Comparison of ENCODE assay signal across 25 cellular contexts in the genomic region with DNA sequence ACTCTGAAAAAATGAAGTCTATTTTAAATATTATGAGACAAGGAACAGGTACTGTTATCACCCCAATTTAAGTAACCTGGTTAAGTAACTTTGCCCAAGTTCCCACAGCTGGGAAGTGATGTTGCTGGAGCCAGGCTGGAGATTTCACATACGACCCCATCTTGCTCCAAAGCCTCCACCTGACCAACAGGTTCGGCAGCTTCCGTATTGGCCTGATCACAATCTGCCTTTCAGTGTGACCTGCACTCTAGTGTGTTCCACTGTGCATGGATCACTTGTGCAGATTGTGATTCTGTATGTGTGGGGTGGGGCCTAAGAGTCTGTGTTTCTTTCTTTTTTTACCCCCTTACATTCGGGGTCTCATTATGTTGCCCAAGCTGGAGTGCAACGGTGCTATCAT.
DNase-seq lines count a peak whose midpoint lies in the region; ATAC-seq and TF ChIP-seq lines count a peak whose summit lies in the region.
"Had no signal": no experiment of that assay in that cellular context is flagged by ENCODE, and none has a peak within 500 bp of the region (broad histone marks: within the 10 kb centered on the region; RNA-seq: fewer than 3 reads in every experiment).

No MANE protein-coding gene starts in this region.

- H3K4me3 Mint-ChIP-seq in activated naive CD8-positive, alpha-beta T cell treated with anti-CD3 and anti-CD28 coated beads, Interleukin-2, amount 10 ng/mL, durations not matched to agents 7 days and 5 days: no peak overlapping the region
- H3K4me3 Mint-ChIP-seq in activated naive CD8-positive, alpha-beta T cell treated with anti-CD3 and anti-CD28 coated beads, Interleukin-2, amount 50 U/mL, for 24 hours: no peak overlapping the region
- H3K4me3 Mint-ChIP-seq in CD14-positive monocyte: no peak overlapping the region
- H3K4me3 Mint-ChIP-seq: activated CD4-positive, alpha-beta T cell treated with anti-CD3 and anti-CD28 coated beads for 36 hours; activated T-helper 1 cell treated with anti-CD3 and anti-CD28 coated beads, Interleukin-12 subunit alpha, Interleukin-12 subunit beta, Interleukin-2, Interleukin-4 antibody, amounts not matched to agents 30 ng/mL and 10 ng/mL and 1 ng/mL, durations not matched to agents 14 hours and 24 hours and 36 hours had no signal

- no peak overlapping the region for H3K27ac ChIP-seq in PC-3 (ENCODE audit: low read length)
- H3K27ac ChIP-seq: BLaER1 treated with 17β-estradiol and CSF1 and Interleukin-3, amounts not matched to agents 10 nM and 100 nM; GM23248; heart left ventricle; ovary; suprapubic skin; uterus had no signal

- POLR2A ChIA-PET in activated naive CD8-positive, alpha-beta T cell treated with anti-CD3 and anti-CD28 coated beads, Interleukin-2, amount 10 ng/mL, durations not matched to agents 7 days and 5 days (lab: Charles Lee): interaction anchor here (1.2 kb wide), 1 partner anchor 162 kb away, joined by 4 read pairs; a partner anchor contains a TSS
- POLR2A ChIA-PET in PC-3 (lab: Charles Lee; ENCODE audit: unreplicated experiment): no interaction called here

- TF ChIP-seq CTCF in PC-3 (conservative IDR thresholded peaks at IDR 0.05; ENCODE audit: low read depth, low read length): no peak
- no peak for TF ChIP-seq CTCF in CD14-positive monocyte (IDR thresholded peaks at IDR 0.05)

- no peak overlapping the region for H2AFZ ChIP-seq in PC-3 (ENCODE audit: low read length)
- H2AFZ ChIP-seq: GM23248 had no signal

- CTCF ChIA-PET in PC-3 (lab: Charles Lee): no interaction called here

- BruUV-seq in PC-3 (replicated peaks; lab: Mats Ljungman, UMichigan): no TSS peak

- DNase-seq in activated naive CD8-positive, alpha-beta T cell treated with anti-CD3 and anti-CD28 coated beads, Interleukin-2, amount 10 ng/mL, durations not matched to agents 7 days and 5 days: no peak
- no peak for DNase-seq in activated naive CD8-positive, alpha-beta T cell treated with anti-CD3 and anti-CD28 coated beads, Interleukin-2, amount 50 U/mL, for 24 hours
- DNase-seq in PC-3 (peak; percentile 44), islet precursor cell (peak; percentile 76), OCI-M1 (lab: John Stamatoyannopoulos, UW) (no peak), CD14-positive monocyte (ENCODE audit: low spot score) (no peak), sciatic nerve (ENCODE audit: low spot score) (no peak)
- DNase-seq in stimulated activated CD4-positive, alpha-beta T cell treated with anti-CD3 and anti-CD28 coated beads, Interleukin-4, amount 100 ng/mL, for 4 hours: no peak
- DNase-seq: activated CD4-positive, alpha-beta T cell treated with anti-CD3 and anti-CD28 coated beads for 36 hours; cerebellar nuclear complex; GM23248; heart left ventricle; mesendoderm; NCI-H1105; NCI-H2029; NCI-H226; NCI-H748 treated with DMSO at 0.1 percent for 48 hours; ovary; uterus had no signal

- H3K27me3 Mint-ChIP-seq in activated naive CD8-positive, alpha-beta T cell treated with anti-CD3 and anti-CD28 coated beads, Interleukin-2, amount 10 ng/mL, durations not matched to agents 7 days and 5 days: no peaks in the 10 kb centered on the region
- no peaks in the 10 kb centered on the region for H3K27me3 Mint-ChIP-seq in activated naive CD8-positive, alpha-beta T cell treated with anti-CD3 and anti-CD28 coated beads, Interleukin-2, amount 50 U/mL, for 24 hours
- peaks cover 0 to 2% (median 2%) of the 10 kb centered on the region in 3 donors for H3K27me3 Mint-ChIP-seq in CD14-positive monocyte (ENCODE audit: low read depth in 3 of 3)
- H3K27me3 Mint-ChIP-seq: activated CD4-positive, alpha-beta T cell treated with anti-CD3 and anti-CD28 coated beads for 36 hours had no signal

- H3K79me2 ChIP-seq in PC-3 (ENCODE audit: low read length): no peaks in the 10 kb centered on the region

- peaks cover 6% of the 10 kb centered on the region for H3K9me3 Mint-ChIP-seq in activated naive CD8-positive, alpha-beta T cell treated with anti-CD3 and anti-CD28 coated beads, Interleukin-2, amount 10 ng/mL, durations not matched to agents 7 days and 5 days
- peaks cover 7% of the 10 kb centered on the region for H3K9me3 Mint-ChIP-seq in activated naive CD8-positive, alpha-beta T cell treated with anti-CD3 and anti-CD28 coated beads, Interleukin-2, amount 50 U/mL, for 24 hours
- peaks cover 6 to 9% (median 7%) of the 10 kb centered on the region in 7 donors for H3K9me3 Mint-ChIP-seq in CD14-positive monocyte

- peak overlapping the region; percentile 30 for H3K27ac Mint-ChIP-seq in activated naive CD8-positive, alpha-beta T cell treated with anti-CD3 and anti-CD28 coated beads, Interleukin-2, amount 10 ng/mL, durations not matched to agents 7 days and 5 days
- no peak overlapping the region for H3K27ac Mint-ChIP-seq in activated naive CD8-positive, alpha-beta T cell treated with anti-CD3 and anti-CD28 coated beads, Interleukin-2, amount 50 U/mL, for 24 hours
- no peak overlapping the region for H3K27ac Mint-ChIP-seq in CD14-positive monocyte
- H3K27ac Mint-ChIP-seq: activated CD4-positive, alpha-beta T cell treated with anti-CD3 and anti-CD28 coated beads for 36 hours; activated T-helper 1 cell treated with anti-CD3 and anti-CD28 coated beads, Interleukin-12 subunit alpha, Interleukin-12 subunit beta, Interleukin-2, Interleukin-4 antibody, amounts not matched to agents 30 ng/mL and 10 ng/mL and 1 ng/mL, durations not matched to agents 14 hours and 24 hours and 36 hours had no signal

- intact Hi-C loops in PC-3 (cut with micrococcal nuclease) (no loop called here), CD14-positive monocyte (cut with micrococcal nuclease) (no loop called here), sciatic nerve (cut with DNase I) (no loop called here)

- no peak for ATAC-seq in activated naive CD8-positive, alpha-beta T cell treated with anti-CD3 and anti-CD28 coated beads, Interleukin-2, amount 10 ng/mL, durations not matched to agents 7 days and 5 days (ENCODE audit: low read depth)
- no peak for ATAC-seq in activated naive CD8-positive, alpha-beta T cell treated with anti-CD3 and anti-CD28 coated beads, Interleukin-2, amount 50 U/mL, for 24 hours
- ATAC-seq in PC-3: no peak
- ATAC-seq in sciatic nerve: no peak
- ATAC-seq: activated CD4-positive, alpha-beta T cell treated with anti-CD3 and anti-CD28 coated beads for 36 hours; heart left ventricle; left lobe of liver; Right ventricle myocardium inferior; stimulated activated effector memory CD8-positive, alpha-beta T cell treated with anti-CD3 and anti-CD28 coated beads, Interleukin-12 subunit alpha, Interleukin-12 subunit beta, amount 100 ng/mL, for 72 hours had no signal

- H3K36me3 Mint-ChIP-seq in activated naive CD8-positive, alpha-beta T cell treated with anti-CD3 and anti-CD28 coated beads, Interleukin-2, amount 10 ng/mL, durations not matched to agents 7 days and 5 days: peaks cover 32% of the 10 kb centered on the region
- peaks cover 8% of the 10 kb centered on the region for H3K36me3 Mint-ChIP-seq in activated naive CD8-positive, alpha-beta T cell treated with anti-CD3 and anti-CD28 coated beads, Interleukin-2, amount 50 U/mL, for 24 hours (ENCODE audit: low read depth)
- no peaks in the 10 kb centered on the region for H3K36me3 Mint-ChIP-seq in CD14-positive monocyte

- no peaks in the 10 kb centered on the region for H3K9me3 ChIP-seq in PC-3 (ENCODE audit: low read length)
- H3K9me3 ChIP-seq: heart left ventricle, ovary, suprapubic skin, uterus had no signal

- H3F3A ChIP-seq in PC-3 (ENCODE audit: low read length, unreplicated experiment): no peaks in the 10 kb centered on the region

- H3K9ac ChIP-seq in PC-3 (ENCODE audit: low read length): no peak overlapping the region
- H3K9ac ChIP-seq: BLaER1 treated with 17β-estradiol and CSF1 and Interleukin-3, amounts not matched to agents 10 nM and 100 nM; GM23248 had no signal

- H3K4me3 ChIP-seq in PC-3 (ENCODE audit: low read length): no peak overlapping the region
- H3K4me3 ChIP-seq: BLaER1 treated with 17β-estradiol and CSF1 and Interleukin-3, amounts not matched to agents 10 nM and 100 nM; GM23248; heart left ventricle; ovary; suprapubic skin; uterus had no signal

- peaks cover 48% of the 10 kb centered on the region for H3K4me1 Mint-ChIP-seq in activated naive CD8-positive, alpha-beta T cell treated with anti-CD3 and anti-CD28 coated beads, Interleukin-2, amount 10 ng/mL, durations not matched to agents 7 days and 5 days
- peaks cover 63% of the 10 kb centered on the region for H3K4me1 Mint-ChIP-seq in activated naive CD8-positive, alpha-beta T cell treated with anti-CD3 and anti-CD28 coated beads, Interleukin-2, amount 50 U/mL, for 24 hours
- H3K4me1 Mint-ChIP-seq in CD14-positive monocyte: peaks cover 24% of the 10 kb centered on the region

- H3K27me3 ChIP-seq in PC-3 (ENCODE audit: low read length): no peaks in the 10 kb centered on the region
- H3K27me3 ChIP-seq: BLaER1 treated with 17β-estradiol and CSF1 and Interleukin-3, amounts not matched to agents 10 nM and 100 nM; heart left ventricle; ovary; suprapubic skin; uterus had no signal

- H3K4me2 ChIP-seq in PC-3 (ENCODE audit: low read length): no peak overlapping the region
- H3K4me2 ChIP-seq: BLaER1 treated with 17β-estradiol and CSF1 and Interleukin-3, amounts not matched to agents 10 nM and 100 nM had no signal

- H3K4me1 ChIP-seq in PC-3 (ENCODE audit: insufficient read depth, low read length): peaks cover 23% of the 10 kb centered on the region
- H3K4me1 ChIP-seq: uterus had no signal

- H3K9me2 ChIP-seq in PC-3 (replicated peaks; ENCODE audit: low read length): no peaks in the 10 kb centered on the region

- no peaks in the 10 kb centered on the region for H3K36me3 ChIP-seq in PC-3 (ENCODE audit: low read depth, low read length)
- H3K36me3 ChIP-seq: BLaER1 treated with 17β-estradiol and CSF1 and Interleukin-3, amounts not matched to agents 10 nM and 100 nM; heart left ventricle; ovary; suprapubic skin; uterus had no signal

- no peaks in the 10 kb centered on the region for H4K20me1 ChIP-seq in PC-3 (ENCODE audit: low read length)
- H4K20me1 ChIP-seq: BLaER1 treated with 17β-estradiol and CSF1 and Interleukin-3, amounts not matched to agents 10 nM and 100 nM had no signal

Comparison
In these comparisons a context has a peak if more than half of its experiments do, and no peak if none do; other contexts are left out.
1. DNase-seq: peak in PC-3 (single experiment) and islet precursor cell (single experiment); none in activated naive CD8-positive, alpha-beta T cell treated with anti-CD3 and anti-CD28 coated beads, Interleukin-2, amount 10 ng/mL, durations not matched to agents 7 days and 5 days (single experiment), activated naive CD8-positive, alpha-beta T cell treated with anti-CD3 and anti-CD28 coated beads, Interleukin-2, amount 50 U/mL, for 24 hours (single experiment), stimulated activated CD4-positive, alpha-beta T cell treated with anti-CD3 and anti-CD28 coated beads, Interleukin-4, amount 100 ng/mL, for 4 hours (0 of 2), OCI-M1 (single experiment), CD14-positive monocyte (single experiment) and sciatic nerve (single experiment).